16 cellular contexts compared by ENCODE assay signal in genomic region chr22:38431266-38432010, GRCh38. TPM values are rescaled to one million over a fixed set of nuclear protein-coding genes. Genes with fewer than 3 reads are reported as not detected.
DNase-seq lines count a peak whose midpoint lies in the region; ATAC-seq and TF ChIP-seq lines count a peak whose summit lies in the region.
"Had no signal": no experiment of that assay in that cellular context is flagged by ENCODE, and none has a peak within 500 bp of the region (broad histone marks: within the 10 kb centered on the region; RNA-seq: fewer than 3 reads in every experiment).

No MANE protein-coding gene starts in this region.

- peaks cover 0 to 8% of the 10 kb centered on the region in 2 experiments; a peak in 1 of 3 replicates for H3K36me3 ChIP-seq in HEK293 (ENCODE audit: control insufficient read depth in 2 of 2, insufficient read depth in 1 of 2, low read length in 2 of 2)
- no peaks in the 10 kb centered on the region for H3K36me3 ChIP-seq in adrenal gland (replicated peaks in 1 of 2)
- peaks cover 0 to 15% (median 0%) of the 10 kb centered on the region in 9 donors for H3K36me3 ChIP-seq in heart right ventricle
- no peaks in the 10 kb centered on the region for H3K36me3 ChIP-seq in PC-3 (ENCODE audit: low read depth, low read length)

- WGBS in adrenal gland, 4 donors = 73 to 79% (median 76%) methylated on average over 8 to 12 of the region's 12 CpGs
- WGBS in heart right ventricle, 2 donors = 78 to 79% methylated on average over 12 of the region's 12 CpGs

- peaks cover 24% of the 10 kb centered on the region for H3K4me1 Mint-ChIP-seq in nephron progenitor cell

- no peak overlapping the region for H3K4me2 ChIP-seq in PC-3 (ENCODE audit: low read length)

- intact Hi-C loops in adrenal gland (cut with DNase I) (no loop called here), heart right ventricle (cut with DNase I) (no loop called here), PC-3 (cut with micrococcal nuclease) (no loop called here)

- no peaks in the 10 kb centered on the region for H3F3A ChIP-seq in PC-3 (ENCODE audit: low read length, unreplicated experiment)

- H3K4me1 ChIP-seq in HEK293 (ENCODE audit: control insufficient read depth, insufficient read depth, low read length) (no peaks in the 10 kb centered on the region), adrenal gland (replicated peaks in 1 of 2) (no peaks in the 10 kb centered on the region), heart right ventricle (peaks cover 0 to 46% (median 9%) of the 10 kb centered on the region in 9 donors), PC-3 (ENCODE audit: insufficient read depth, low read length) (no peaks in the 10 kb centered on the region)

- H3K27me3 Mint-ChIP-seq in nephron progenitor cell (ENCODE audit: low read depth, poor library complexity) = peaks cover 7% of the 10 kb centered on the region

- H3K27ac ChIP-seq in HEK293 (ENCODE audit: extremely low read depth, low read depth, low read length) (no peak overlapping the region), adrenal gland (peak overlapping the region in 4 of 5 donors; percentile 26 to 75 (median 34)), heart right ventricle (peak overlapping the region in 9 of 10 donors; percentile 34 to 81 (median 70)), PC-3 (ENCODE audit: low read length) (no peak overlapping the region), substantia nigra (ENCODE audit: low read depth, low read length, poor library complexity, severe bottlenecking) (no peak overlapping the region)
- H3K27ac ChIP-seq: C4-2B had no signal

- H3K4me3 ChIP-seq in HEK293 (ENCODE audit: low read depth, low read length) = no peak overlapping the region
- no peak overlapping the region for H3K4me3 ChIP-seq in adrenal gland
- no peak overlapping the region for H3K4me3 ChIP-seq in heart right ventricle
- no peak overlapping the region for H3K4me3 ChIP-seq in PC-3 (ENCODE audit: low read length)

- ATAC-seq in heart right ventricle (peak; percentile 51 to 82 (median 74)), PC-3 (no peak)

- POLR2A ChIA-PET in HEK293 (lab: Yijun Ruan, JAX) = interaction anchor here (0.6 kb wide), 1 partner anchor 53 kb away, joined by 9 read pairs; no protein-coding TSS in a partner anchor
- POLR2A ChIA-PET in PC-3 (lab: Charles Lee; ENCODE audit: unreplicated experiment) = no interaction called here

- CTCF ChIA-PET in HEK293 (lab: Yijun Ruan, JAX) (interaction anchor here (1.5 kb wide), 1 partner anchor 10 kb away, joined by 5 read pairs; no protein-coding TSS in a partner anchor), PC-3 (lab: Charles Lee) (no interaction called here)

- peak overlapping the region; percentile 10 for H3K27ac Mint-ChIP-seq in nephron progenitor cell

- no peak overlapping the region for H3K4me3 Mint-ChIP-seq in nephron progenitor cell

- DNase-seq in adrenal gland (peak; percentile 55 to 87 (median 72)), heart right ventricle (peak in 1 of 2 donors; percentile 65), nephron progenitor cell (no peak), HCEC 1CT (no peak), PC-3 (no peak), substantia nigra (lab: John Stamatoyannopoulos, UW) (no peak), globus pallidus (ENCODE audit: low spot score) (no peak)
- DNase-seq: H7, KG1, NCI-H1436, NCI-H2029 treated with DMSO at 0.1 percent for 48 hours, NCI-H510A, NCI-H774, SHP77 treated with DMSO at 0.1 percent for 48 hours had no signal

- H3K79me2 ChIP-seq in PC-3 (ENCODE audit: low read length) = no peaks in the 10 kb centered on the region

- H3K9me3 Mint-ChIP-seq in nephron progenitor cell = no peaks in the 10 kb centered on the region

- no peaks in the 10 kb centered on the region for H4K20me1 ChIP-seq in PC-3 (ENCODE audit: low read length)

- no peaks in the 10 kb centered on the region for H3K27me3 ChIP-seq in adrenal gland
- H3K27me3 ChIP-seq in heart right ventricle = no peaks in the 10 kb centered on the region
- H3K27me3 ChIP-seq in PC-3 (ENCODE audit: low read length) = no peaks in the 10 kb centered on the region

- no peaks in the 10 kb centered on the region for H3K9me2 ChIP-seq in PC-3 (replicated peaks; ENCODE audit: low read length)

- no peak overlapping the region for H2AFZ ChIP-seq in PC-3 (ENCODE audit: low read length)

- TF ChIP-seq CTCF in HEK293 (tag by site-specific recombination; IDR thresholded peaks at IDR 0.05) (no peak), adrenal gland (IDR thresholded peaks at IDR 0.05) (no peak), heart right ventricle (IDR thresholded peaks at IDR 0.05) (no peak), nephron progenitor cell (IDR thresholded peaks at IDR 0.05) (no peak), PC-3 (conservative IDR thresholded peaks at IDR 0.05; ENCODE audit: low read depth, low read length) (no peak)

- H3K9me3 ChIP-seq in HEK293 (ENCODE audit: control insufficient read depth, insufficient read depth, low read depth, low read length) (no peaks in the 10 kb centered on the region), adrenal gland (replicated peaks in 1 of 3) (no peaks in the 10 kb centered on the region), heart right ventricle (no peaks in the 10 kb centered on the region), PC-3 (ENCODE audit: low read length) (no peaks in the 10 kb centered on the region)

- H3K9ac ChIP-seq in PC-3 (ENCODE audit: low read length) = no peak overlapping the region

- TF ChIP-seq POLR2A in adrenal gland (IDR thresholded peaks at IDR 0.05) = peak in 1 of 2 donors; percentile 14

- BruUV-seq in PC-3 (replicated peaks; lab: Mats Ljungman, UMichigan) = no TSS peak

- peaks cover 5% of the 10 kb centered on the region for H3K36me3 Mint-ChIP-seq in nephron progenitor cell (ENCODE audit: low read depth)

TF ChIP-seq in HEK293, 187 proteins besides CTCF, POLR2A, EP300 and RAD21:
- TF ChIP-seq MYNN (tag by site-specific recombination; IDR thresholded peaks at IDR 0.05; ENCODE audit: borderline replicate concordance) = 0 out of 2 replicates have a peak, but pooled peaks have one; percentile 61
- no peak for TF ChIP-seq ZSCAN18 (tag by site-specific recombination; IDR thresholded peaks at IDR 0.05)
- TF ChIP-seq ZNF335 (tag by site-specific recombination; conservative IDR thresholded peaks at IDR 0.05) = peak; percentile 44; the same call in 1 of the 2 replicates

RNA-seq across cellular contexts. Expression of gene KCNJ4, which starts 23.6 kb away (rescaled TPM):
- total RNA-seq in adrenal gland (under 1 TPM in 4 of 8 donors, not detected in 4; 0.20 to 0.38 (median 0.31) TPM), heart right ventricle (10 to 100 TPM in 9 of 10 donors, 1 to 10 TPM in 1; 4.9 to 93.3 (median 43.9) TPM), PC-3 (2014; rRNA removed) (not detected in 2 replicates)
- polyA plus RNA-seq in adrenal gland (under 1 TPM; 0.07 to 0.56 (median 0.27) TPM), heart right ventricle (10 to 100 TPM in 1 of 2 donors, 1 to 10 TPM in 1; 7.6 to 19.5 TPM)

RNA-seq across cellular contexts. Expression of gene KDELR3, which starts 36.5 kb away (rescaled TPM):
- total RNA-seq in adrenal gland (10 to 100 TPM in 3 of 8 donors, 1 to 10 TPM in 5; 5.1 to 18.0 (median 8.3) TPM), heart right ventricle (10 to 100 TPM in 3 of 10 donors, 1 to 10 TPM in 7; 3.4 to 12.9 (median 7.9) TPM), PC-3 (2014; rRNA removed) (17.7 and 22.6 TPM in 2 replicates)
- polyA plus RNA-seq in adrenal gland (10 to 100 TPM in 2 of 3 donors, 1 to 10 TPM in 1; 8.0 to 11.0 (median 10.2) TPM), heart right ventricle (10 to 100 TPM in 1 of 2 donors, 1 to 10 TPM in 1; 9.4 to 11.5 TPM)

Comparison
In these comparisons a context has a peak if more than half of its experiments do, and no peak if none do; other contexts are left out.
1. H3K27ac ChIP-seq: peak in adrenal gland (4 of 5) and heart right ventricle (9 of 10); none in HEK293 (single experiment), PC-3 (single experiment) and substantia nigra (single experiment).
2. DNase-seq: peak in adrenal gland (7 of 7); none in nephron progenitor cell (single experiment), HCEC 1CT (single experiment), PC-3 (single experiment), substantia nigra (0 of 49) and globus pallidus (single experiment).